ENCODE assay signal across 1 cellular context in the genomic region with DNA sequence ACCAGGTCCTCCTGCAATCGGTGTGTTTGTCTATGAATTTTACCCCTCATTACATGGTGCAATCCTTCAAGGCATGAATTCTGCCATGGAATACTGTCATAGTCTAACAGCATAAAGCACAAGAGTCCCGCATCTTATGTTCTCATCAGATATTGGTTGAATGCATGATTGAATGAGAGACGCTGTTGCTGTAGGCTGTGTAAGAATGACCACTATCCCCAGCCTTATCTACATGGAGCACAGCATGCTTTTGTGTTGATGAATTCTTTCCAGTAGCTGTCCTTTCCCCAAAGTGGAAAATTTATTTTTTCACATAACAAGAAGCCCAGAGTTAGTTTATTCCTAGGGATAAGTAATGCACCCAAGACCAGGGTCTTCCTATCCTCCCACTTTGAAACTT.
TF ChIP-seq lines count a peak whose summit lies in the region.

No MANE protein-coding gene starts in this region.

TF ChIP-seq in K562, 482 proteins besides CTCF, POLR2A, EP300 and RAD21:
- no peak for TF ChIP-seq ZNF699 (CRISPR knock-in tag; IDR thresholded peaks at IDR 0.05; ENCODE audit: insufficient replicate concordance)
- TF ChIP-seq, protein P1, sequence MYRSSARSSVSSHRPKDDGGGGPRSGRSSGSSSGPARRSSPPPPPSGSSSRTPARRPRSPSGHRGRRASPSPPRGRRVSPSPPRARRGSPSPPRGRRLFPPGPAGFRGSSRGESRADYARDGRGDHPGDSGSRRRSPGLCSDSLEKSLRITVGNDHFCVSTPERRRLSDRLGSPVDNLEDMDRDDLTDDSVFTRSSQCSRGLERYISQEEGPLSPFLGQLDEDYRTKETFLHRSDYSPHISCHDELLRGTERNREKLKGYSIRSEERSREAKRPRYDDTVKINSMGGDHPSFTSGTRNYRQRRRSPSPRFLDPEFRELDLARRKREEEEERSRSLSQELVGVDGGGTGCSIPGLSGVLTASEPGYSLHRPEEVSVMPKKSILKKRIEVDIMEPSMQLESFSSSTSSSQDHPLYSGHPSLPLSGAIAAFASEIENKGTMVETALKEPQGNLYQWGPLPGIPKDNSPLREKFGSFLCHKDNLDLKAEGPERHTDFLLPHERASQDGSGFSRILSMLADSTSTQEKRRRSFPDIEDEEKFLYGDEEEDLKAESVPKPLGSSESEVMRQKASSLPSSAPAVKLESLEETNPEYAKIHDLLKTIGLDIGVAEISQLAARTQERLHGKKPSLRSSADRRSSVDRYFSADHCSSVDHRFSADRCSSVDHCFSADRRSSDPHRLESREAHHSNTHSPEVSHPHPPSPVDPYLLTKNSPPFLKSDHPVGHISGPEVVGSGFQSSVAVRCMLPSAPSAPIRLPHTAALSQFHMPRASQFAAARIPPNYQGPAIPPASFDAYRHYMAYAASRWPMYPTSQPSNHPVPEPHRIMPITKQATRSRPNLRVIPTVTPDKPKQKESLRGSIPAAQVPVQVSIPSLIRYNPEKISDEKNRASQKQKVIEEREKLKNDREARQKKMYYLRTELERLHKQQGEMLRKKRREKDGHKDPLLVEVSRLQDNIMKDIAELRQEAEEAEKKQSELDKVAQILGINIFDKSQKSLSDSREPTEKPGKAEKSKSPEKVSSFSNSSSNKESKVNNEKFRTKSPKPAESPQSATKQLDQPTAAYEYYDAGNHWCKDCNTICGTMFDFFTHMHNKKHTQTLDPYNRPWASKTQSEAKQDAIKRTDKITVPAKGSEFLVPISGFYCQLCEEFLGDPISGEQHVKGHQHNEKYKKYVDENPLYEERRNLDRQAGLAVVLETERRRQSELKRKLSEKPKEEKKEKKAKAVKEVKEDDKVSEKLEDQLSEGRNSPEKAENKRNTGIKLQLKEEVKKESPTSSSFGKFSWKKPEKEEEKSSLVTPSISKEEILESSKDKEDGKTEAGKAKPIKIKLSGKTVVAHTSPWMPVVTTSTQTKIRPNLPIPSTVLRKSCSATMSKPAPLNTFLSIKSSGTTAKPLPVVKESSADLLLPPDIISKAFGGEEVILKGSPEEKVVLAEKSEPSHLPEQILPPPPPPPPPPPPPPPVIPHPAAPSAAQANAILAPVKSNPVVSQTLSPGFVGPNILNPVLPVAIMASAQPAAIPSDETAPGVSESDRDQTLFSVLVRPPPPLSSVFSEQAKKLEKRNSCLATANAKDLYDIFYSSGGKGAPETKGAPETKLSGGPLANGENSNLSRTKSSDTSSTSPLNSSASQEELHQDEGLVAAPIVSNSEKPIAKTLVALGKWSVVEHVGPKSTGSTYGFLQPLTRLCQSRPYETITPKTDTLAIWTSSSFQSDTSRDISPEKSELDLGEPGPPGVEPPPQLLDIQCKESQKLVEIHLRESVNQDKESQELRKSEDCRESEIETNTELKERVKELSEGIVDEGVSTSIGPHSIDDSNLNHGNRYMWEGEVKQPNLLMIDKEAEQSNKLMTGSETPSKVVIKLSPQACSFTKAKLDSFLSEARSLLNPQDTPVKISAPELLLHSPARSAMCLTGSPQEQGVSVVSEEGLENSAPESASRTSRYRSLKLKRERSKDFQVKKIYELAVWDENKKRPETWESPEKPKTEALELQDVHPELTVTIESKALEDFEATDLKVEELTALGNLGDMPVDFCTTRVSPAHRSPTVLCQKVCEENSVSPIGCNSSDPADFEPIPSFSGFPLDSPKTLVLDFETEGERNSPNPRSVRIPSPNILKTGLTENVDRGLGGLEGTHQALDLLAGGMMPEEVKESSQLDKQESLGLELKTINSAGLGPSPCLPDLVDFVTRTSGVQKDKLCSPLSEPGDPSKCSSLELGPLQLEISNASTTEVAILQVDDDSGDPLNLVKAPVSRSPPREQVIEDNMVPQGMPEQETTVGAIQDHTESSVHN (IDR thresholded peaks at IDR 0.05; ENCODE audit: borderline replicate concordance in 1 of 2, low read depth in 1 of 2): no peak
- no peak for TF ChIP-seq RBFOX2 (IDR thresholded peaks at IDR 0.05; ENCODE audit: low read depth, low read length)
- TF ChIP-seq HIVEP1 (CRISPR knock-in tag; IDR thresholded peaks at IDR 0.05): no peak
- no peak for TF ChIP-seq TEAD2 (tag; IDR thresholded peaks at IDR 0.05)
- no peak for TF ChIP-seq RUNX1 (IDR thresholded peaks at IDR 0.05; ENCODE audit: low read depth)
- TF ChIP-seq NFATC3 (IDR thresholded peaks at IDR 0.05): no peak
- TF ChIP-seq SMC3 (conservative IDR thresholded peaks at IDR 0.05; ENCODE audit: insufficient read depth, low read depth, low read length): no peak
- TF ChIP-seq, protein P2, sequence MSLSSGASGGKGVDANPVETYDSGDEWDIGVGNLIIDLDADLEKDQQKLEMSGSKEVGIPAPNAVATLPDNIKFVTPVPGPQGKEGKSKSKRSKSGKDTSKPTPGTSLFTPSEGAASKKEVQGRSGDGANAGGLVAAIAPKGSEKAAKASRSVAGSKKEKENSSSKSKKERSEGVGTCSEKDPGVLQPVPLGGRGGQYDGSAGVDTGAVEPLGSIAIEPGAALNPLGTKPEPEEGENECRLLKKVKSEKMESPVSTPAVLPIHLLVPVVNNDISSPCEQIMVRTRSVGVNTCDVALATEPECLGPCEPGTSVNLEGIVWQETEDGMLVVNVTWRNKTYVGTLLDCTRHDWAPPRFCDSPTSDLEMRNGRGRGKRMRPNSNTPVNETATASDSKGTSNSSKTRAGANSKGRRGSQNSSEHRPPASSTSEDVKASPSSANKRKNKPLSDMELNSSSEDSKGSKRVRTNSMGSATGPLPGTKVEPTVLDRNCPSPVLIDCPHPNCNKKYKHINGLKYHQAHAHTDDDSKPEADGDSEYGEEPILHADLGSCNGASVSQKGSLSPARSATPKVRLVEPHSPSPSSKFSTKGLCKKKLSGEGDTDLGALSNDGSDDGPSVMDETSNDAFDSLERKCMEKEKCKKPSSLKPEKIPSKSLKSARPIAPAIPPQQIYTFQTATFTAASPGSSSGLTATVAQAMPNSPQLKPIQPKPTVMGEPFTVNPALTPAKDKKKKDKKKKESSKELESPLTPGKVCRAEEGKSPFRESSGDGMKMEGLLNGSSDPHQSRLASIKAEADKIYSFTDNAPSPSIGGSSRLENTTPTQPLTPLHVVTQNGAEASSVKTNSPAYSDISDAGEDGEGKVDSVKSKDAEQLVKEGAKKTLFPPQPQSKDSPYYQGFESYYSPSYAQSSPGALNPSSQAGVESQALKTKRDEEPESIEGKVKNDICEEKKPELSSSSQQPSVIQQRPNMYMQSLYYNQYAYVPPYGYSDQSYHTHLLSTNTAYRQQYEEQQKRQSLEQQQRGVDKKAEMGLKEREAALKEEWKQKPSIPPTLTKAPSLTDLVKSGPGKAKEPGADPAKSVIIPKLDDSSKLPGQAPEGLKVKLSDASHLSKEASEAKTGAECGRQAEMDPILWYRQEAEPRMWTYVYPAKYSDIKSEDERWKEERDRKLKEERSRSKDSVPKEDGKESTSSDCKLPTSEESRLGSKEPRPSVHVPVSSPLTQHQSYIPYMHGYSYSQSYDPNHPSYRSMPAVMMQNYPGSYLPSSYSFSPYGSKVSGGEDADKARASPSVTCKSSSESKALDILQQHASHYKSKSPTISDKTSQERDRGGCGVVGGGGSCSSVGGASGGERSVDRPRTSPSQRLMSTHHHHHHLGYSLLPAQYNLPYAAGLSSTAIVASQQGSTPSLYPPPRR (CRISPR knock-in tag; IDR thresholded peaks at IDR 0.05; ENCODE audit: borderline replicate concordance): no peak
- no peak for TF ChIP-seq KHSRP (IDR thresholded peaks at IDR 0.05)
- no peak for TF ChIP-seq DNMT1 (IDR thresholded peaks at IDR 0.05)
- TF ChIP-seq NONO (IDR thresholded peaks at IDR 0.05; ENCODE audit: low read depth in 2 of 2, low read length in 1 of 2): no peak
- no peak for TF ChIP-seq RBM22 (IDR thresholded peaks at IDR 0.05; ENCODE audit: low read depth, low read length, poor library complexity, severe bottlenecking)
- TF ChIP-seq ZKSCAN8 (CRISPR knock-in tag; IDR thresholded peaks at IDR 0.05): no peak
- TF ChIP-seq ZNF785 (CRISPR knock-in tag; IDR thresholded peaks at IDR 0.05): no peak
- no peak for TF ChIP-seq CBFA2T2 (conservative IDR thresholded peaks at IDR 0.05)
- no peak for TF ChIP-seq EHMT2 (IDR thresholded peaks at IDR 0.05)
